In genomic region chr15:41896566-41896965, GRCh38 we compare ENCODE assay signal across 1 cellular context.
TF ChIP-seq lines count a peak whose summit lies in the region.

No MANE protein-coding gene starts in this region.

TF ChIP-seq in GM23338, 12 proteins besides CTCF, POLR2A, EP300 and RAD21:
- TF ChIP-seq, protein P1, sequence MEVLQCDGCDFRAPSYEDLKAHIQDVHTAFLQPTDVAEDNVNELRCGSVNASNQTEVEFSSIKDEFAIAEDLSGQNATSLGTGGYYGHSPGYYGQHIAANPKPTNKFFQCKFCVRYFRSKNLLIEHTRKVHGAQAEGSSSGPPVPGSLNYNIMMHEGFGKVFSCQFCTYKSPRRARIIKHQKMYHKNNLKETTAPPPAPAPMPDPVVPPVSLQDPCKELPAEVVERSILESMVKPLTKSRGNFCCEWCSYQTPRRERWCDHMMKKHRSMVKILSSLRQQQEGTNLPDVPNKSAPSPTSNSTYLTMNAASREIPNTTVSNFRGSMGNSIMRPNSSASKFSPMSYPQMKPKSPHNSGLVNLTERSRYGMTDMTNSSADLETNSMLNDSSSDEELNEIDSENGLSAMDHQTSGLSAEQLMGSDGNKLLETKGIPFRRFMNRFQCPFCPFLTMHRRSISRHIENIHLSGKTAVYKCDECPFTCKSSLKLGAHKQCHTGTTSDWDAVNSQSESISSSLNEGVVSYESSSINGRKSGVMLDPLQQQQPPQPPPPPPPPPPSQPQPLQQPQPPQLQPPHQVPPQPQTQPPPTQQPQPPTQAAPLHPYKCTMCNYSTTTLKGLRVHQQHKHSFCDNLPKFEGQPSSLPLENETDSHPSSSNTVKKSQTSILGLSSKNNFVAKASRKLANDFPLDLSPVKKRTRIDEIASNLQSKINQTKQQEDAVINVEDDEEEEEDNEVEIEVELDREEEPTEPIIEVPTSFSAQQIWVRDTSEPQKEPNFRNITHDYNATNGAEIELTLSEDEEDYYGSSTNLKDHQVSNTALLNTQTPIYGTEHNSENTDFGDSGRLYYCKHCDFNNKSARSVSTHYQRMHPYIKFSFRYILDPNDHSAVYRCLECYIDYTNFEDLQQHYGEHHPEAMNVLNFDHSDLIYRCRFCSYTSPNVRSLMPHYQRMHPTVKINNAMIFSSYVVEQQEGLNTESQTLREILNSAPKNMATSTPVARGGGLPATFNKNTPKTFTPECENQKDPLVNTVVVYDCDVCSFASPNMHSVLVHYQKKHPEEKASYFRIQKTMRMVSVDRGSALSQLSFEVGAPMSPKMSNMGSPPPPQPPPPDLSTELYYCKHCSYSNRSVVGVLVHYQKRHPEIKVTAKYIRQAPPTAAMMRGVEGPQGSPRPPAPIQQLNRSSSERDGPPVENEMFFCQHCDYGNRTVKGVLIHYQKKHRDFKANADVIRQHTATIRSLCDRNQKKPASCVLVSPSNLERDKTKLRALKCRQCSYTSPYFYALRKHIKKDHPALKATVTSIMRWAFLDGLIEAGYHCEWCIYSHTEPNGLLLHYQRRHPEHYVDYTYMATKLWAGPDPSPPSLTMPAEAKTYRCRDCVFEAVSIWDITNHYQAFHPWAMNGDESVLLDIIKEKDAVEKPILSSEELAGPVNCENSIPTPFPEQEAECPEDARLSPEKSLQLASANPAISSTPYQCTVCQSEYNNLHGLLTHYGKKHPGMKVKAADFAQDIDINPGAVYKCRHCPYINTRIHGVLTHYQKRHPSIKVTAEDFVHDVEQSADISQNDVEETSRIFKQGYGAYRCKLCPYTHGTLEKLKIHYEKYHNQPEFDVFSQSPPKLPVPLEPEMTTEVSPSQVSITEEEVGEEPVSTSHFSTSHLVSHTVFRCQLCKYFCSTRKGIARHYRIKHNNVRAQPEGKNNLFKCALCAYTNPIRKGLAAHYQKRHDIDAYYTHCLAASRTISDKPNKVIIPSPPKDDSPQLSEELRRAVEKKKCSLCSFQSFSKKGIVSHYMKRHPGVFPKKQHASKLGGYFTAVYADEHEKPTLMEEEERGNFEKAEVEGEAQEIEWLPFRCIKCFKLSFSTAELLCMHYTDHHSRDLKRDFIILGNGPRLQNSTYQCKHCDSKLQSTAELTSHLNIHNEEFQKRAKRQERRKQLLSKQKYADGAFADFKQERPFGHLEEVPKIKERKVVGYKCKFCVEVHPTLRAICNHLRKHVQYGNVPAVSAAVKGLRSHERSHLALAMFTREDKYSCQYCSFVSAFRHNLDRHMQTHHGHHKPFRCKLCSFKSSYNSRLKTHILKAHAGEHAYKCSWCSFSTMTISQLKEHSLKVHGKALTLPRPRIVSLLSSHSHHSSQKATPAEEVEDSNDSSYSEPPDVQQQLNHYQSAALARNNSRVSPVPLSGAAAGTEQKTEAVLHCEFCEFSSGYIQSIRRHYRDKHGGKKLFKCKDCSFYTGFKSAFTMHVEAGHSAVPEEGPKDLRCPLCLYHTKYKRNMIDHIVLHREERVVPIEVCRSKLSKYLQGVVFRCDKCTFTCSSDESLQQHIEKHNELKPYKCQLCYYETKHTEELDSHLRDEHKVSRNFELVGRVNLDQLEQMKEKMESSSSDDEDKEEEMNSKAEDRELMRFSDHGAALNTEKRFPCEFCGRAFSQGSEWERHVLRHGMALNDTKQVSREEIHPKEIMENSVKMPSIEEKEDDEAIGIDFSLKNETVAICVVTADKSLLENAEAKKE (CRISPR knock-in tag; IDR thresholded peaks at IDR 0.05) = no peak
- TF ChIP-seq EZH2 (IDR thresholded peaks at IDR 0.05; ENCODE audit: low read depth, unreplicated experiment) = no peak
- TF ChIP-seq ZNF114 (CRISPR knock-in tag; IDR thresholded peaks at IDR 0.05) = no peak
- TF ChIP-seq ZNF331 (CRISPR knock-in tag; IDR thresholded peaks at IDR 0.05; ENCODE audit: low read depth) = no peak
- no peak for TF ChIP-seq JUNB (IDR thresholded peaks at IDR 0.05; ENCODE audit: unreplicated experiment)
- no peak for TF ChIP-seq REST (IDR thresholded peaks at IDR 0.05; ENCODE audit: unreplicated experiment)
- TF ChIP-seq, protein P2, sequence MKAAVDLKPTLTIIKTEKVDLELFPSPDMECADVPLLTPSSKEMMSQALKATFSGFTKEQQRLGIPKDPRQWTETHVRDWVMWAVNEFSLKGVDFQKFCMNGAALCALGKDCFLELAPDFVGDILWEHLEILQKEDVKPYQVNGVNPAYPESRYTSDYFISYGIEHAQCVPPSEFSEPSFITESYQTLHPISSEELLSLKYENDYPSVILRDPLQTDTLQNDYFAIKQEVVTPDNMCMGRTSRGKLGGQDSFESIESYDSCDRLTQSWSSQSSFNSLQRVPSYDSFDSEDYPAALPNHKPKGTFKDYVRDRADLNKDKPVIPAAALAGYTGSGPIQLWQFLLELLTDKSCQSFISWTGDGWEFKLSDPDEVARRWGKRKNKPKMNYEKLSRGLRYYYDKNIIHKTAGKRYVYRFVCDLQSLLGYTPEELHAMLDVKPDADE (IDR thresholded peaks at IDR 0.05) = no peak
